Comparison of ENCODE assay signal across 25 cellular contexts in the genomic region with DNA sequence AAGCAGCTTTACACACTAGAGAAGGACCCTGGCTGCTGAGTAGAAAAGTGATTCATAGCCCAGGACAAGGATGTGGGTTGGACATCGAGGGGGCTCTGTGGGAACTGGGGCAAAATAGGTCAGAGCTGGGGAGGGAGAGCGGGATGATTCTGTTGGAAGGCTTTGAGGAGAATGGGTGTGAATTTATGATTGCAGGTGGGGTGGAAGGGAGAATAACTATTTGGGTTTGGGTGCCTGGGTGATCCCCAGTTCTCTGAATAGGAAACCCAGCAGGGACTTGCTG. TPM values are rescaled to one million over a fixed set of nuclear protein-coding genes. Genes with fewer than 3 reads are reported as not detected.
DNase-seq lines count a peak whose midpoint lies in the region; ATAC-seq, FAIRE-seq and TF ChIP-seq lines count a peak whose summit lies in the region.
"Had no signal": no experiment of that assay in that cellular context is flagged by ENCODE, and none has a peak within 500 bp of the region (broad histone marks: within the 10 kb centered on the region; RNA-seq: fewer than 3 reads in every experiment).

No MANE protein-coding gene starts in this region.

- peaks cover 3% of the 10 kb centered on the region for H3K9me3 Mint-ChIP-seq in Calu3 (ENCODE audit: low read depth, unreplicated experiment)
- peaks cover 11% of the 10 kb centered on the region for H3K9me3 Mint-ChIP-seq in astrocyte (ENCODE audit: unreplicated experiment)
- H3K9me3 Mint-ChIP-seq: CD8-positive, alpha-beta T cell had no signal

- H3K36me3 Mint-ChIP-seq in Calu3 (ENCODE audit: insufficient read depth, unreplicated experiment): peaks cover 8% of the 10 kb centered on the region
- H3K36me3 Mint-ChIP-seq in astrocyte (ENCODE audit: low read depth, unreplicated experiment): peaks cover 3% of the 10 kb centered on the region
- H3K36me3 Mint-ChIP-seq: CD4-positive, CD25-positive, alpha-beta regulatory T cell; CD8-positive, alpha-beta T cell had no signal

- DNase-seq in Calu3: peak; percentile 26
- DNase-seq in astrocyte (ENCODE audit: low read depth): peak; percentile 35
- no peak for DNase-seq in left lobe of liver (ENCODE audit: low spot score)
- DNase-seq in mesenteric fat pad (ENCODE audit: low spot score): peak; percentile 33
- DNase-seq in NCI-H1417 treated with DMSO at 0.1 percent for 48 hours (lab: John Stamatoyannopoulos, UW): no peak
- no peak for DNase-seq in globus pallidus (ENCODE audit: low spot score)
- DNase-seq: Caco-2; CD4-positive, CD25-positive, alpha-beta regulatory T cell; CD8-positive, alpha-beta T cell; DMS 273 treated with DMSO at 0.1 percent for 48 hours; DMS79; GF-D8; H9 had no signal

- CTCF ChIA-PET in Calu3 (lab: Charles Lee): interaction anchor here (0.6 to 2.1 kb wide), 3 partner anchors 10 to 1928 kb away, joined by 3 to 8 read pairs (median 6); no protein-coding TSS in a partner anchor

- no peaks in the 10 kb centered on the region for H3K27me3 Mint-ChIP-seq in Calu3 (ENCODE audit: unreplicated experiment)
- H3K27me3 Mint-ChIP-seq in astrocyte (ENCODE audit: low read depth, unreplicated experiment): peaks cover 25% of the 10 kb centered on the region
- H3K27me3 Mint-ChIP-seq: CD4-positive, CD25-positive, alpha-beta regulatory T cell had no signal

- peak overlapping the region; percentile 27 for H3K9ac ChIP-seq in astrocyte (ENCODE audit: low read length)
- H3K9ac ChIP-seq: BLaER1 had no signal

- intact Hi-C loops in Calu3 (cut with micrococcal nuclease; ENCODE audit: unreplicated experiment): no loop called here

- peak overlapping the region; percentile 72 for H3K4me2 ChIP-seq in astrocyte (ENCODE audit: low read length)
- H3K4me2 ChIP-seq: BLaER1, GM23338 had no signal

- H4K20me1 ChIP-seq in astrocyte (ENCODE audit: insufficient read depth, low read length): no peaks in the 10 kb centered on the region
- H4K20me1 ChIP-seq: BLaER1 had no signal

- peaks cover 14% of the 10 kb centered on the region for H3K4me1 ChIP-seq in astrocyte (ENCODE audit: insufficient read depth, low read length)
- H3K4me1 ChIP-seq: BLaER1, Caco-2 had no signal

- ATAC-seq in left lobe of liver (peak; percentile 4), HG03457 (IDR thresholded peaks at IDR 0.05; ENCODE audit: unreplicated experiment) (no peak)
- ATAC-seq: CD8-positive, alpha-beta T cell; GM23338; HCT116 had no signal

- H3K27ac ChIP-seq in astrocyte (ENCODE audit: low read depth, low read length): no peak overlapping the region
- H3K27ac ChIP-seq: 22Rv1, BLaER1, C4-2B had no signal

- no peak overlapping the region for H2AFZ ChIP-seq in astrocyte (ENCODE audit: low read depth, low read length)
- H2AFZ ChIP-seq: GM23338 had no signal

- H3K4me3 Mint-ChIP-seq in Calu3 (ENCODE audit: low read depth, unreplicated experiment): no peak overlapping the region
- no peak overlapping the region for H3K4me3 Mint-ChIP-seq in astrocyte (ENCODE audit: unreplicated experiment)
- H3K4me3 Mint-ChIP-seq: B cell; CD4-positive, CD25-positive, alpha-beta regulatory T cell; CD8-positive, alpha-beta T cell; GM23338; H9 had no signal

- FAIRE-seq in astrocyte (lab: Jason Lieb, UNC): no peak
- FAIRE-seq: A204.1, D721Med, GM12891, GM18507 had no signal

- H3K4me1 Mint-ChIP-seq in Calu3 (ENCODE audit: low read depth, unreplicated experiment): peaks cover 22% of the 10 kb centered on the region
- peaks cover 10% of the 10 kb centered on the region for H3K4me1 Mint-ChIP-seq in astrocyte (ENCODE audit: low read depth, unreplicated experiment)
- H3K4me1 Mint-ChIP-seq: B cell; CD4-positive, CD25-positive, alpha-beta regulatory T cell; GM23338; H9 had no signal

- H3K9me3 ChIP-seq in astrocyte (ENCODE audit: insufficient read depth, low read depth, low read length): no peaks in the 10 kb centered on the region
- H3K9me3 ChIP-seq: BLaER1, Caco-2 had no signal

- BruUV-seq in Calu3 (replicated peaks; lab: Mats Ljungman, UMichigan): no TSS peak

- H3K4me3 ChIP-seq in astrocyte (ENCODE audit: insufficient read depth, low read depth, low read length): no peak overlapping the region
- H3K4me3 ChIP-seq: BLaER1, GM23338 had no signal

- H3K27ac Mint-ChIP-seq in Calu3 (ENCODE audit: unreplicated experiment) (no peak overlapping the region), astrocyte (ENCODE audit: unreplicated experiment) (no peak overlapping the region)
- H3K27ac Mint-ChIP-seq: B cell; CD4-positive, CD25-positive, alpha-beta regulatory T cell; CD8-positive, alpha-beta T cell; GM23338; H9 had no signal

- no peaks in the 10 kb centered on the region for H3K79me2 ChIP-seq in astrocyte (ENCODE audit: insufficient read depth, low read length)

- TF ChIP-seq CTCF in Calu3 (IDR thresholded peaks at IDR 0.05; ENCODE audit: unreplicated experiment) (no peak), astrocyte (IDR thresholded peaks at IDR 0.05; ENCODE audit: insufficient read depth, low read depth, low read length) (no peak)

- no peaks in the 10 kb centered on the region for H3K36me3 ChIP-seq in astrocyte (ENCODE audit: insufficient read depth, low read length)
- H3K36me3 ChIP-seq: BLaER1 had no signal

- peaks cover 4% of the 10 kb centered on the region for H3K27me3 ChIP-seq in astrocyte (ENCODE audit: insufficient read depth, low read length)
- H3K27me3 ChIP-seq: BLaER1 had no signal

RNA-seq across cellular contexts. Expression of a gene that starts 13.1 kb away (rescaled TPM):
- 1,748 and 2,914 TPM in 2 replicates for total RNA-seq in Calu3 (2022)
- total RNA-seq in astrocyte: 1.3 and 2.9 TPM in 2 replicates
- total RNA-seq in left lobe of liver: 7,311 TPM
- total RNA-seq in mesenteric fat pad: 139 TPM
- total RNA-seq: B cell; CD4-positive, CD25-positive, alpha-beta regulatory T cell; CD8-positive, alpha-beta T cell; G401; GM23338; H9 had no signal

RNA-seq across cellular contexts. Expression of a gene that starts 44.1 kb away (rescaled TPM):
- total RNA-seq in Calu3 (2022) (20.7 and 21.6 TPM in 2 replicates), astrocyte (0.23 and 0.36 TPM in 2 replicates), left lobe of liver (216 TPM), mesenteric fat pad (0.48 TPM)
- total RNA-seq: B cell; CD4-positive, CD25-positive, alpha-beta regulatory T cell; CD8-positive, alpha-beta T cell; G401 had no signal

Comparison
In these comparisons a context has a peak if more than half of its experiments do, and no peak if none do; other contexts are left out.
1. DNase-seq: peak in Calu3 (single experiment), astrocyte (single experiment) and mesenteric fat pad (single experiment); none in left lobe of liver (single experiment), NCI-H1417 treated with DMSO at 0.1 percent for 48 hours (single experiment) and globus pallidus (single experiment).
2. RNA of a gene that starts 13.1 kb away (total RNA-seq): 7,311 TPM in left lobe of liver (single experiment), 1,748 to 2,914 TPM in Calu3 and 139 TPM in mesenteric fat pad (single experiment); 1.3 to 2.9 TPM in astrocyte; every median in the first group is over 10 times any median in the second.
3. RNA of a gene that starts 44.1 kb away (total RNA-seq): 216 TPM in left lobe of liver (single experiment) and 20.7 to 21.6 TPM in Calu3; 0.48 TPM in mesenteric fat pad (single experiment) and 0.23 to 0.36 TPM in astrocyte; every median in the first group is over 10 times any median in the second.